In genomic region chr17:82457071-82457789, GRCh38 we compare ENCODE assay signal across 7 cellular contexts. TPM values are rescaled to one million over a fixed set of nuclear protein-coding genes. Genes with fewer than 3 reads are reported as not detected.
DNase-seq lines count a peak whose midpoint lies in the region; ATAC-seq and TF ChIP-seq lines count a peak whose summit lies in the region.

No MANE protein-coding gene starts in this region.

- ATAC-seq in psoas muscle (no peak), GM21515 (IDR thresholded peaks at IDR 0.05; ENCODE audit: unreplicated experiment) (no peak), HG03442 (IDR thresholded peaks at IDR 0.05; ENCODE audit: unreplicated experiment) (no peak)

- H3K27ac ChIP-seq in HL-60 (replicated peaks) (peak overlapping the region; percentile 97), psoas muscle (peak overlapping the region; percentile 99)

- intact Hi-C loops in psoas muscle (cut with DNase I), result no loop called here

- H3K36me3 ChIP-seq in psoas muscle (ENCODE audit: insufficient read depth in 1 of 2, low read depth in 1 of 2), result peaks cover 3 to 25% of the 10 kb centered on the region in 2 donors

- peaks cover 22% of the 10 kb centered on the region for H3K36me3 Mint-ChIP-seq in T-helper 1 cell treated with Interleukin-12 subunit alpha and Interleukin-12 subunit beta and Interleukin-4 antibody, amounts not matched to agents 30 μg/mL and 1 μg/mL, for 36 hours (ENCODE audit: low read depth)

- H3K27me3 ChIP-seq in HL-60 (ENCODE audit: insufficient read depth, poor library complexity, severe bottlenecking), result no peaks in the 10 kb centered on the region
- no peaks in the 10 kb centered on the region for H3K27me3 ChIP-seq in psoas muscle (ENCODE audit: insufficient read depth in 3 of 3, low read length in 2 of 3)

- peak overlapping the region; percentile 98 for H3K27ac Mint-ChIP-seq in T-helper 1 cell treated with Interleukin-12 subunit alpha and Interleukin-12 subunit beta and Interleukin-4 antibody, amounts not matched to agents 30 μg/mL and 1 μg/mL, for 36 hours

- peak in 1 of 2 experiments; percentile 90 for DNase-seq in HL-60 (ENCODE audit: low read depth in 1 of 2, low spot score in 1 of 2)
- peak; percentile 43 for DNase-seq in fibroblast of villous mesenchyme (ENCODE audit: low read depth)
- no peak for DNase-seq in psoas muscle
- no peak for DNase-seq in T1000 (lab: John Stamatoyannopoulos, UW)

- TF ChIP-seq CTCF in HL-60 (IDR thresholded peaks at IDR 0.05; ENCODE audit: insufficient read depth, low read length) (no peak), fibroblast of villous mesenchyme (IDR thresholded peaks at IDR 0.05; ENCODE audit: insufficient read depth, low read depth, low read length) (no peak), psoas muscle (IDR thresholded peaks at IDR 0.05) (no peak)

- peaks cover 39% of the 10 kb centered on the region for H3K4me1 Mint-ChIP-seq in T-helper 1 cell treated with Interleukin-12 subunit alpha and Interleukin-12 subunit beta and Interleukin-4 antibody, amounts not matched to agents 30 μg/mL and 1 μg/mL, for 36 hours (ENCODE audit: low read depth)

- H3K9me3 ChIP-seq in psoas muscle, result no peaks in the 10 kb centered on the region

- no peaks in the 10 kb centered on the region for H3K9me3 Mint-ChIP-seq in T-helper 1 cell treated with Interleukin-12 subunit alpha and Interleukin-12 subunit beta and Interleukin-4 antibody, amounts not matched to agents 30 μg/mL and 1 μg/mL, for 36 hours

- peak overlapping the region; percentile 93 for H3K4me3 Mint-ChIP-seq in T-helper 1 cell treated with Interleukin-12 subunit alpha and Interleukin-12 subunit beta and Interleukin-4 antibody, amounts not matched to agents 30 μg/mL and 1 μg/mL, for 36 hours

- peaks cover 17% of the 10 kb centered on the region for H3K4me1 ChIP-seq in psoas muscle

- H3K4me3 ChIP-seq in HL-60 (replicated peaks; ENCODE audit: insufficient read depth, low read length), result no peak overlapping the region
- H3K4me3 ChIP-seq in fibroblast of villous mesenchyme (ENCODE audit: low read depth, low read length), result peak overlapping the region; percentile 78
- peak overlapping the region; percentile 94 for H3K4me3 ChIP-seq in psoas muscle

- WGBS in psoas muscle, 3 donors, result 55 to 69% (median 68%) methylated on average over 9 of the region's 9 CpGs

- H3K27me3 Mint-ChIP-seq in T-helper 1 cell treated with Interleukin-12 subunit alpha and Interleukin-12 subunit beta and Interleukin-4 antibody, amounts not matched to agents 30 μg/mL and 1 μg/mL, for 36 hours (ENCODE audit: low read depth), result no peaks in the 10 kb centered on the region

RNA-seq across cellular contexts. Expression of gene NARF, which starts 1.3 kb away (rescaled TPM):
- total RNA-seq in fibroblast of villous mesenchyme, result 21.6 and 30.3 TPM in 2 replicates
- total RNA-seq in psoas muscle, result 10 to 100 TPM; 32.8 to 56.1 (median 46.0) TPM
- 100 to 1,000 TPM in 1 of 3 donors, 10 to 100 TPM in 2; 37.0 to 129 (median 39.2) TPM for polyA plus RNA-seq in psoas muscle

RNA-seq across cellular contexts. Expression of gene CYBC1, which starts 6.7 kb away (rescaled TPM):
- total RNA-seq in fibroblast of villous mesenchyme (46.2 and 59.6 TPM in 2 replicates), psoas muscle (10 to 100 TPM; 14.5 to 21.4 (median 17.4) TPM)
- 10 to 100 TPM; 14.4 to 31.6 (median 24.8) TPM for polyA plus RNA-seq in psoas muscle

RNA-seq across cellular contexts. Expression of gene OGFOD3, which starts 38.8 kb away (rescaled TPM):
- 20.7 and 28.0 TPM in 2 replicates for total RNA-seq in fibroblast of villous mesenchyme
- 10 to 100 TPM; 21.2 to 29.3 (median 27.1) TPM for total RNA-seq in psoas muscle
- 10 to 100 TPM; 15.5 to 30.4 (median 24.5) TPM for polyA plus RNA-seq in psoas muscle

RNA-seq across cellular contexts. Expression of gene HEXD, which starts 39.1 kb away (rescaled TPM):
- total RNA-seq in fibroblast of villous mesenchyme (11.0 and 12.5 TPM in 2 replicates), psoas muscle (10 to 100 TPM; 17.4 to 27.4 (median 23.7) TPM)
- 10 to 100 TPM; 19.5 to 29.8 (median 20.9) TPM for polyA plus RNA-seq in psoas muscle
